Comparison of ENCODE assay signal across 14 cellular contexts in genomic region chr11:103683581-103683980, GRCh38.
DNase-seq lines count a peak whose midpoint lies in the region; ATAC-seq and TF ChIP-seq lines count a peak whose summit lies in the region.
"Had no signal": no experiment of that assay in that cellular context is flagged by ENCODE, and none has a peak within 500 bp of the region (broad histone marks: within the 10 kb centered on the region; RNA-seq: fewer than 3 reads in every experiment).

No MANE protein-coding gene starts in this region.

- H2AK9ac ChIP-seq in IMR-90 (replicated peaks; ENCODE audit: low read depth, low read length, poor library complexity), result no peak overlapping the region

- DNase-seq in IMR-90 (peak; percentile 70), brain microvascular endothelial cell (peak; percentile 82), iris pigment epithelial cell (ENCODE audit: low read depth) (peak; percentile 66), cerebellum (ENCODE audit: low spot score) (no peak), SJCRH30 (no peak), AG20443 (ENCODE audit: low spot score) (no peak)
- DNase-seq: KG1, NCI-H1092 treated with DMSO at 0.1 percent for 48 hours, NCI-H1694 treated with DMSO at 0.1 percent for 48 hours, NCI-H345, Peyer's patch, Right ventricle myocardium superior had no signal

- H4K91ac ChIP-seq in IMR-90 (ENCODE audit: insufficient read depth, low read depth, low read length), result no peak overlapping the region

- H3K4me1 ChIP-seq in IMR-90 (ENCODE audit: control insufficient read depth, insufficient read depth, low read length) (peaks cover 5% of the 10 kb centered on the region), SJCRH30 (no peaks in the 10 kb centered on the region)
- H3K4me1 ChIP-seq: Peyer's patch had no signal

- H3K9me3 ChIP-seq in IMR-90 (ENCODE audit: control insufficient read depth, insufficient read depth, low read length) (no peaks in the 10 kb centered on the region), SJCRH30 (replicated peaks) (no peaks in the 10 kb centered on the region)
- H3K9me3 ChIP-seq: Peyer's patch had no signal

- TF ChIP-seq POLR2A in IMR-90 (IDR thresholded peaks at IDR 0.05; ENCODE audit: low read depth, low read length), result no peak

- no peak overlapping the region for H3K23ac ChIP-seq in IMR-90 (ENCODE audit: low read depth, low read length)

- WGBS in IMR-90 (ENCODE audit: extremely low coverage in 2 of 2, insufficient read length in 1 of 2), 2 experiments, result no CpG with 5 or more reads among the region's 2 CpGs

- no peak overlapping the region for H2AFZ ChIP-seq in IMR-90 (replicated peaks; ENCODE audit: low read length, poor library complexity)

- no peaks in the 10 kb centered on the region for H3K79me1 ChIP-seq in IMR-90 (ENCODE audit: low read depth in 1 of 2, low read length in 2 of 2)

- no peak overlapping the region for H2AK5ac ChIP-seq in IMR-90 (ENCODE audit: low read depth, low read length)

- POLR2A ChIA-PET in IMR-90 (lab: Charles Lee; ENCODE audit: unreplicated experiment), result no interaction called here

- no peak overlapping the region for H3K9ac ChIP-seq in IMR-90 (ENCODE audit: low read depth, low read length)

- no peaks in the 10 kb centered on the region for H3K36me3 ChIP-seq in IMR-90 (ENCODE audit: control insufficient read depth, insufficient read depth, low read length)
- H3K36me3 ChIP-seq in brain microvascular endothelial cell (replicated peaks), result no peaks in the 10 kb centered on the region
- H3K36me3 ChIP-seq in SJCRH30, result no peaks in the 10 kb centered on the region
- H3K36me3 ChIP-seq: Peyer's patch had no signal

- no peak overlapping the region for H3K4me2 ChIP-seq in IMR-90 (ENCODE audit: low read depth, low read length)

- no peaks in the 10 kb centered on the region for H3K9me1 ChIP-seq in IMR-90 (ENCODE audit: insufficient read depth, low read length)

- peak overlapping the region; percentile 4; the same call in 1 of the 2 replicates for H3K4ac ChIP-seq in IMR-90 (ENCODE audit: low read depth, low read length)

- H3K4me3 ChIP-seq in IMR-90 (ENCODE audit: insufficient read depth, low read depth, low read length) (no peak overlapping the region), brain microvascular endothelial cell (ENCODE audit: low read depth, low read length) (no peak overlapping the region), SJCRH30 (no peak overlapping the region)
- H3K4me3 ChIP-seq: Peyer's patch had no signal

- peak overlapping the region; percentile 45; the same call in 1 of the 2 replicates for H2BK20ac ChIP-seq in IMR-90 (ENCODE audit: low read depth, low read length)

- H2BK15ac ChIP-seq in IMR-90 (ENCODE audit: low read depth, low read length), result no peak overlapping the region

- H3K27ac ChIP-seq in IMR-90 (ENCODE audit: insufficient read depth, low read length) (no peak overlapping the region), brain microvascular endothelial cell (no peak overlapping the region), SJCRH30 (no peak overlapping the region)
- H3K27ac ChIP-seq: C4-2B, Peyer's patch had no signal

- H3K18ac ChIP-seq in IMR-90 (ENCODE audit: low read depth, low read length), result no peak overlapping the region; the same call in 1 of the 2 replicates

- no peak for TF ChIP-seq RAD21 in IMR-90 (IDR thresholded peaks at IDR 0.05; ENCODE audit: low read length)

- no peaks in the 10 kb centered on the region for H4K20me1 ChIP-seq in IMR-90 (ENCODE audit: insufficient read depth, low read length)

- CTCF ChIA-PET in IMR-90 (lab: Yijun Ruan, JAX), result no interaction called here

- H3K27me3 ChIP-seq in IMR-90 (ENCODE audit: control insufficient read depth, insufficient read depth, low read length), result no peaks in the 10 kb centered on the region
- no peaks in the 10 kb centered on the region for H3K27me3 ChIP-seq in brain microvascular endothelial cell (replicated peaks)
- H3K27me3 ChIP-seq in SJCRH30, result no peaks in the 10 kb centered on the region
- H3K27me3 ChIP-seq: Peyer's patch had no signal

- intact Hi-C loops in IMR-90 (cut with micrococcal nuclease), result loop anchor here (2.0 to 5.0 kb wide), 2 partner anchors 239 to 469 kb away; no protein-coding TSS in a partner anchor

- no peak overlapping the region for H3K56ac ChIP-seq in IMR-90 (ENCODE audit: extremely low read depth, insufficient read depth, low read length)

- no peak for TF ChIP-seq CTCF in IMR-90 (conservative IDR thresholded peaks at IDR 0.05; ENCODE audit: low read depth, low read length)
- TF ChIP-seq CTCF in brain microvascular endothelial cell (IDR thresholded peaks at IDR 0.05; ENCODE audit: low read depth, low read length, missing control alignments), result no peak

- peak; percentile 59; the same call in 1 of the 2 replicates for ATAC-seq in IMR-90 (ENCODE audit: low read depth)
- ATAC-seq in GM21526 (IDR thresholded peaks at IDR 0.05; ENCODE audit: low FRiP score, unreplicated experiment), result no peak

- dilution Hi-C loops in IMR-90 (cut with HindIII; ENCODE audit: low sequenced_read_pairs, unreplicated experiment), result no loop called here

- H2BK5ac ChIP-seq in IMR-90 (ENCODE audit: low read depth, low read length, poor library complexity, severe bottlenecking), result no peak overlapping the region

- in situ Hi-C loops in IMR-90 (cut with MboI; ENCODE audit: low sequenced_read_pairs), result no loop called here
- in situ Hi-C loops in brain microvascular endothelial cell (cut with HindIII; ENCODE audit: low pct_ligation_motif_present, low sequenced_read_pairs), result loop anchor here (25.0 kb wide), 1 partner anchor 479 kb away; the partner anchor contains the start of gene PDGFD

- H3K14ac ChIP-seq in IMR-90 (replicated peaks; ENCODE audit: low read depth, low read length), result no peak overlapping the region

- no peak overlapping the region for H2BK120ac ChIP-seq in IMR-90 (ENCODE audit: low read depth, low read length)

- BruUV-seq in IMR-90 (replicated peaks; lab: Mats Ljungman, UMichigan), result no TSS peak

- no peak overlapping the region; a peak in 1 of 4 replicates for H4K8ac ChIP-seq in IMR-90 (ENCODE audit: low read depth in 2 of 2, low read length in 2 of 2)

- no peak overlapping the region for H4K5ac ChIP-seq in IMR-90 (ENCODE audit: low read depth, low read length)

TF ChIP-seq in IMR-90, 13 proteins besides CTCF, POLR2A, EP300 and RAD21:
- no peak for TF ChIP-seq BHLHE40 (IDR thresholded peaks at IDR 0.05; ENCODE audit: low read depth, low read length)
- TF ChIP-seq, protein P1, sequence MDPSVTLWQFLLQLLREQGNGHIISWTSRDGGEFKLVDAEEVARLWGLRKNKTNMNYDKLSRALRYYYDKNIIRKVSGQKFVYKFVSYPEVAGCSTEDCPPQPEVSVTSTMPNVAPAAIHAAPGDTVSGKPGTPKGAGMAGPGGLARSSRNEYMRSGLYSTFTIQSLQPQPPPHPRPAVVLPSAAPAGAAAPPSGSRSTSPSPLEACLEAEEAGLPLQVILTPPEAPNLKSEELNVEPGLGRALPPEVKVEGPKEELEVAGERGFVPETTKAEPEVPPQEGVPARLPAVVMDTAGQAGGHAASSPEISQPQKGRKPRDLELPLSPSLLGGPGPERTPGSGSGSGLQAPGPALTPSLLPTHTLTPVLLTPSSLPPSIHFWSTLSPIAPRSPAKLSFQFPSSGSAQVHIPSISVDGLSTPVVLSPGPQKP (IDR thresholded peaks at IDR 0.05; ENCODE audit: borderline replicate concordance, low read depth, low read length), result no peak
- no peak for TF ChIP-seq MAZ (IDR thresholded peaks at IDR 0.05; ENCODE audit: borderline replicate concordance, low read depth, low read length)
- no peak for TF ChIP-seq MAFK (IDR thresholded peaks at IDR 0.05; ENCODE audit: low read depth, low read length)
- no peak for TF ChIP-seq SMC3 (IDR thresholded peaks at IDR 0.05; ENCODE audit: low read depth, low read length)
- TF ChIP-seq, protein P2, sequence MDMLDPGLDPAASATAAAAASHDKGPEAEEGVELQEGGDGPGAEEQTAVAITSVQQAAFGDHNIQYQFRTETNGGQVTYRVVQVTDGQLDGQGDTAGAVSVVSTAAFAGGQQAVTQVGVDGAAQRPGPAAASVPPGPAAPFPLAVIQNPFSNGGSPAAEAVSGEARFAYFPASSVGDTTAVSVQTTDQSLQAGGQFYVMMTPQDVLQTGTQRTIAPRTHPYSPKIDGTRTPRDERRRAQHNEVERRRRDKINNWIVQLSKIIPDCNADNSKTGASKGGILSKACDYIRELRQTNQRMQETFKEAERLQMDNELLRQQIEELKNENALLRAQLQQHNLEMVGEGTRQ (IDR thresholded peaks at IDR 0.05; ENCODE audit: low read depth, low read length), result no peak
- TF ChIP-seq RCOR1 (IDR thresholded peaks at IDR 0.05; ENCODE audit: insufficient replicate concordance, low read length), result no peak
- TF ChIP-seq CHD1 (IDR thresholded peaks at IDR 0.05; ENCODE audit: low read depth, low read length), result no peak
- no peak for TF ChIP-seq CEBPB (IDR thresholded peaks at IDR 0.05; ENCODE audit: low read depth, low read length)
- TF ChIP-seq NFE2L2 (IDR thresholded peaks at IDR 0.05; ENCODE audit: low read depth, low read length), result no peak
- no peak for TF ChIP-seq FOS (IDR thresholded peaks at IDR 0.05; ENCODE audit: low read depth, low read length)
- no peak for TF ChIP-seq RFX5 (IDR thresholded peaks at IDR 0.05; ENCODE audit: low read depth, low read length)
TF ChIP-seq in IMR-90: peak in this region for 0.

Comparison
In these comparisons a context has a peak if more than half of its experiments do, and no peak if none do; other contexts are left out.
1. DNase-seq: peak in IMR-90 (single experiment), brain microvascular endothelial cell (single experiment) and iris pigment epithelial cell (single experiment); none in cerebellum (single experiment), SJCRH30 (0 of 2) and AG20443 (single experiment).